ENCODE assay signal across 1 cellular context in the genomic region with DNA sequence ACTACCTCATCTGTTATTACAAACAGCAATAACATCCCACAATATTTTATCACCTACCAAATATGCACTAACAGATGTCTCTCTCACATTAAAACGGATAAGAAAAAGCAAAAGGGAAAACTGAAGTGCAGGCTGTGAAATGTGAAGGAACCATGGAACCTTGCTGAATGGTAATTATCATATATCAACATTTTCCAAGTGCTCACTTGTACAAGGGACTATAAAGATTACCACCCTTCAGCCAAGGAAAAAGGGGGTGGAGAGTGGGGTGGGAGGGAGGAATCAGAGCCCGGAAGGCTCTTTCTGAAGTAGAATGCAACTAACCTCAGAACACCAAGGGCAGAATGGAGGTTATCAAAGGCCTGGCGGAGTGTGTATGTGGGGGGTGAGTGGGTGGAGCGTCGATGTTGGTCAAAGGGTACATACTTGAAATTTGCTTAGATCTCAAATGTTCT.
TF ChIP-seq lines count a peak whose summit lies in the region.

No MANE protein-coding gene starts in this region.

TF ChIP-seq in SK-N-SH, 30 proteins besides CTCF, POLR2A, EP300 and RAD21:
- TF ChIP-seq, protein P1, sequence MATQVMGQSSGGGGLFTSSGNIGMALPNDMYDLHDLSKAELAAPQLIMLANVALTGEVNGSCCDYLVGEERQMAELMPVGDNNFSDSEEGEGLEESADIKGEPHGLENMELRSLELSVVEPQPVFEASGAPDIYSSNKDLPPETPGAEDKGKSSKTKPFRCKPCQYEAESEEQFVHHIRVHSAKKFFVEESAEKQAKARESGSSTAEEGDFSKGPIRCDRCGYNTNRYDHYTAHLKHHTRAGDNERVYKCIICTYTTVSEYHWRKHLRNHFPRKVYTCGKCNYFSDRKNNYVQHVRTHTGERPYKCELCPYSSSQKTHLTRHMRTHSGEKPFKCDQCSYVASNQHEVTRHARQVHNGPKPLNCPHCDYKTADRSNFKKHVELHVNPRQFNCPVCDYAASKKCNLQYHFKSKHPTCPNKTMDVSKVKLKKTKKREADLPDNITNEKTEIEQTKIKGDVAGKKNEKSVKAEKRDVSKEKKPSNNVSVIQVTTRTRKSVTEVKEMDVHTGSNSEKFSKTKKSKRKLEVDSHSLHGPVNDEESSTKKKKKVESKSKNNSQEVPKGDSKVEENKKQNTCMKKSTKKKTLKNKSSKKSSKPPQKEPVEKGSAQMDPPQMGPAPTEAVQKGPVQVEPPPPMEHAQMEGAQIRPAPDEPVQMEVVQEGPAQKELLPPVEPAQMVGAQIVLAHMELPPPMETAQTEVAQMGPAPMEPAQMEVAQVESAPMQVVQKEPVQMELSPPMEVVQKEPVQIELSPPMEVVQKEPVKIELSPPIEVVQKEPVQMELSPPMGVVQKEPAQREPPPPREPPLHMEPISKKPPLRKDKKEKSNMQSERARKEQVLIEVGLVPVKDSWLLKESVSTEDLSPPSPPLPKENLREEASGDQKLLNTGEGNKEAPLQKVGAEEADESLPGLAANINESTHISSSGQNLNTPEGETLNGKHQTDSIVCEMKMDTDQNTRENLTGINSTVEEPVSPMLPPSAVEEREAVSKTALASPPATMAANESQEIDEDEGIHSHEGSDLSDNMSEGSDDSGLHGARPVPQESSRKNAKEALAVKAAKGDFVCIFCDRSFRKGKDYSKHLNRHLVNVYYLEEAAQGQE (IDR thresholded peaks at IDR 0.05; ENCODE audit: low read depth, low read length): no peak
- TF ChIP-seq, protein P2, sequence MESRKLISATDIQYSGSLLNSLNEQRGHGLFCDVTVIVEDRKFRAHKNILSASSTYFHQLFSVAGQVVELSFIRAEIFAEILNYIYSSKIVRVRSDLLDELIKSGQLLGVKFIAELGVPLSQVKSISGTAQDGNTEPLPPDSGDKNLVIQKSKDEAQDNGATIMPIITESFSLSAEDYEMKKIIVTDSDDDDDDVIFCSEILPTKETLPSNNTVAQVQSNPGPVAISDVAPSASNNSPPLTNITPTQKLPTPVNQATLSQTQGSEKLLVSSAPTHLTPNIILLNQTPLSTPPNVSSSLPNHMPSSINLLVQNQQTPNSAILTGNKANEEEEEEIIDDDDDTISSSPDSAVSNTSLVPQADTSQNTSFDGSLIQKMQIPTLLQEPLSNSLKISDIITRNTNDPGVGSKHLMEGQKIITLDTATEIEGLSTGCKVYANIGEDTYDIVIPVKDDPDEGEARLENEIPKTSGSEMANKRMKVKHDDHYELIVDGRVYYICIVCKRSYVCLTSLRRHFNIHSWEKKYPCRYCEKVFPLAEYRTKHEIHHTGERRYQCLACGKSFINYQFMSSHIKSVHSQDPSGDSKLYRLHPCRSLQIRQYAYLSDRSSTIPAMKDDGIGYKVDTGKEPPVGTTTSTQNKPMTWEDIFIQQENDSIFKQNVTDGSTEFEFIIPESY (IDR thresholded peaks at IDR 0.05; ENCODE audit: borderline replicate concordance, low read depth): no peak
- no peak for TF ChIP-seq NRF1 (IDR thresholded peaks at IDR 0.05; ENCODE audit: low read depth, low read length)
- TF ChIP-seq TAF1 (IDR thresholded peaks at IDR 0.05; ENCODE audit: borderline replicate concordance, low read depth, low read length): no peak
- TF ChIP-seq, protein P3, sequence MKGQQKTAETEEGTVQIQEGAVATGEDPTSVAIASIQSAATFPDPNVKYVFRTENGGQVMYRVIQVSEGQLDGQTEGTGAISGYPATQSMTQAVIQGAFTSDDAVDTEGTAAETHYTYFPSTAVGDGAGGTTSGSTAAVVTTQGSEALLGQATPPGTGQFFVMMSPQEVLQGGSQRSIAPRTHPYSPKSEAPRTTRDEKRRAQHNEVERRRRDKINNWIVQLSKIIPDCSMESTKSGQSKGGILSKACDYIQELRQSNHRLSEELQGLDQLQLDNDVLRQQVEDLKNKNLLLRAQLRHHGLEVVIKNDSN (IDR thresholded peaks at IDR 0.05; ENCODE audit: borderline replicate concordance, low read depth): no peak
- TF ChIP-seq GABPA (IDR thresholded peaks at IDR 0.05; ENCODE audit: low read depth): no peak
- no peak for TF ChIP-seq SMC3 (IDR thresholded peaks at IDR 0.05; ENCODE audit: low read depth, low read length)
- TF ChIP-seq JUND (IDR thresholded peaks at IDR 0.05): no peak
